Comparison of ENCODE assay signal across 8 cellular contexts in the genomic region with DNA sequence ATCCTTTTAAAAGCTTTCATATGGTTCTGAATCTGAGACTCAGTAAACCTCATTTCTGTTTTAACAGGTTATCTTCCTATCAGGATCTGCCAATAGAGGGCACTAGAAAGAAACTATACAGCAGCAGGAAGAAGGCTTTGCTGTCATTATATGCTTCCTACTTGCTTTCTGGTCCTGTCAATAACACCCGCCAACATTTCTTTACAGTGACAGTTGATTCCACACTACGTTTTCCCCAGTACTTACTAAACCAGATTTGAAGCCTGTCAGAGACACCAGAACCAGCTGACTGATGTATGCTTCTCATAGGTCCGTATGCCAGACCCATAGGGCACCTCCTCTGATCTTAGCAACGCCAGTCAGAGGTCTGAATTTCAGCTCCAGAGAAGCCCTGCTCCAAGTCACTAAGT.
A peak's percentile ranks its signal among the peaks of the same experiment; 100 is the strongest.
DNase-seq lines count a peak whose midpoint lies in the region; ATAC-seq, FAIRE-seq and TF ChIP-seq lines count a peak whose summit lies in the region.

No MANE protein-coding gene starts in this region.

- H3K4me1 Mint-ChIP-seq in stimulated activated effector memory CD8-positive, alpha-beta T cell treated with anti-CD3 and anti-CD28 coated beads, Interleukin-12 subunit alpha, Interleukin-12 subunit beta, amount 100 ng/mL, for 72 hours, result no peaks in the 10 kb centered on the region

- ATAC-seq in HG02981 (IDR thresholded peaks at IDR 0.05; ENCODE audit: unreplicated experiment) (peak; percentile 92), left ventricle myocardium superior (peak; percentile 77), sciatic nerve (peak; percentile 57)
- ATAC-seq in stimulated activated effector memory CD8-positive, alpha-beta T cell treated with anti-CD3 and anti-CD28 coated beads, Interleukin-12 subunit alpha, Interleukin-12 subunit beta, amount 100 ng/mL, for 72 hours, result no peak

- no peak overlapping the region for H3K4me3 Mint-ChIP-seq in stimulated activated effector memory CD8-positive, alpha-beta T cell treated with anti-CD3 and anti-CD28 coated beads, Interleukin-12 subunit alpha, Interleukin-12 subunit beta, amount 100 ng/mL, for 72 hours

- H3K9me3 Mint-ChIP-seq in stimulated activated effector memory CD8-positive, alpha-beta T cell treated with anti-CD3 and anti-CD28 coated beads, Interleukin-12 subunit alpha, Interleukin-12 subunit beta, amount 100 ng/mL, for 72 hours, result no peaks in the 10 kb centered on the region

- no peak overlapping the region for H3K27ac ChIP-seq in AG04450 (ENCODE audit: low read depth, low read length)

- no peaks in the 10 kb centered on the region for H3K36me3 Mint-ChIP-seq in stimulated activated effector memory CD8-positive, alpha-beta T cell treated with anti-CD3 and anti-CD28 coated beads, Interleukin-12 subunit alpha, Interleukin-12 subunit beta, amount 100 ng/mL, for 72 hours

- H3K27ac Mint-ChIP-seq in stimulated activated effector memory CD8-positive, alpha-beta T cell treated with anti-CD3 and anti-CD28 coated beads, Interleukin-12 subunit alpha, Interleukin-12 subunit beta, amount 100 ng/mL, for 72 hours, result no peak overlapping the region

- intact Hi-C loops in left ventricle myocardium superior (cut with micrococcal nuclease) (no loop called here), sciatic nerve (cut with DNase I) (no loop called here)

- H3K27me3 ChIP-seq in AG04450 (ENCODE audit: control insufficient read depth, insufficient read depth, low read length), result no peaks in the 10 kb centered on the region

- peak; percentile 46 for FAIRE-seq in GM18507 (lab: Jason Lieb, UNC)

- TF ChIP-seq CTCF in AG04450 (IDR thresholded peaks at IDR 0.05; ENCODE audit: low read depth, low read length) (peak; percentile 76), WI38 (IDR thresholded peaks at IDR 0.05; ENCODE audit: low read depth, low read length) (peak; percentile 40)

- POLR2A ChIA-PET in AG04450 (lab: Yijun Ruan, JAX), result interaction anchor here (0.7 kb wide), 1 partner anchor 1395 kb away, joined by 3 read pairs; no protein-coding TSS in a partner anchor

- H3K9me3 ChIP-seq in AG04450 (ENCODE audit: control insufficient read depth, insufficient read depth, low read length), result no peaks in the 10 kb centered on the region

- CTCF ChIA-PET in AG04450 (lab: Charles Lee), result interaction anchor here (0.6 to 4.9 kb wide), 17 partner anchors 8 to 1943 kb away, joined by 3 to 22 read pairs (median 4); no protein-coding TSS in a partner anchor

- no peak overlapping the region for H3K4me3 ChIP-seq in AG04450 (ENCODE audit: low read depth, low read length)
- H3K4me3 ChIP-seq in WI38 (ENCODE audit: low read depth, low read length), result peak overlapping the region; percentile 53

- DNase-seq in AG04450 (ENCODE audit: low read depth, low spot score), result peak; percentile 11
- no peak for DNase-seq in GM18507 (ENCODE audit: extremely low spot score, insufficient read length, low read depth)
- DNase-seq in NCI-H2029 treated with DMSO at 0.1 percent for 48 hours (lab: John Stamatoyannopoulos, UW), result peak; percentile 49
- no peak for DNase-seq in left ventricle myocardium superior
- DNase-seq in sciatic nerve (ENCODE audit: low spot score), result no peak
- DNase-seq in stimulated activated effector memory CD8-positive, alpha-beta T cell treated with anti-CD3 and anti-CD28 coated beads, Interleukin-12 subunit alpha, Interleukin-12 subunit beta, amount 100 ng/mL, for 72 hours (ENCODE audit: low spot score in 2 of 2), result no peak

Comparison
In these comparisons a context has a peak if more than half of its experiments do, and no peak if none do; other contexts are left out.
1. DNase-seq: peak in AG04450 (single experiment) and NCI-H2029 treated with DMSO at 0.1 percent for 48 hours (single experiment); none in GM18507 (single experiment), left ventricle myocardium superior (single experiment), sciatic nerve (single experiment) and stimulated activated effector memory CD8-positive, alpha-beta T cell treated with anti-CD3 and anti-CD28 coated beads, Interleukin-12 subunit alpha, Interleukin-12 subunit beta, amount 100 ng/mL, for 72 hours (0 of 2).